In genomic region chr10:48759113-48759901, GRCh38 we compare ENCODE assay signal across 12 cellular contexts.
A peak's percentile ranks its signal among the peaks of the same experiment; 100 is the strongest.
DNase-seq lines count a peak whose midpoint lies in the region; ATAC-seq, FAIRE-seq and TF ChIP-seq lines count a peak whose summit lies in the region.
"Had no signal": no experiment of that assay in that cellular context is flagged by ENCODE, and none has a peak within 500 bp of the region (broad histone marks: within the 10 kb centered on the region; RNA-seq: fewer than 3 reads in every experiment).

No MANE protein-coding gene starts in this region.

- no peak for FAIRE-seq in kidney (lab: Jason Lieb, UNC)
- FAIRE-seq: colon had no signal

- H3K4me1 Mint-ChIP-seq in HFFc6 (ENCODE audit: low read depth) = no peaks in the 10 kb centered on the region
- H3K4me1 Mint-ChIP-seq: T-cell had no signal

- H3K9me3 ChIP-seq in neutrophil (no peaks in the 10 kb centered on the region), kidney (ENCODE audit: control insufficient read depth in 1 of 2, low read length in 2 of 2) (no peaks in the 10 kb centered on the region)

- H3K9me3 Mint-ChIP-seq in HFFc6 = no peaks in the 10 kb centered on the region
- H3K9me3 Mint-ChIP-seq: activated T-helper 1 cell treated with anti-CD3 and anti-CD28 coated beads, Interleukin-12 subunit alpha, Interleukin-12 subunit beta, Interleukin-2, Interleukin-4 antibody, amounts not matched to agents 30 ng/mL and 10 ng/mL and 1 ng/mL, durations not matched to agents 14 hours and 24 hours and 36 hours had no signal

- H3K36me3 Mint-ChIP-seq in HFFc6 (ENCODE audit: low read depth) = no peaks in the 10 kb centered on the region
- H3K36me3 Mint-ChIP-seq: T-cell had no signal

- H3K36me3 ChIP-seq in neutrophil = peaks cover 39% of the 10 kb centered on the region
- no peaks in the 10 kb centered on the region for H3K36me3 ChIP-seq in kidney (ENCODE audit: control insufficient read depth in 1 of 2, insufficient read depth in 2 of 2, low read length in 2 of 2)

- H3K27me3 ChIP-seq in neutrophil = no peaks in the 10 kb centered on the region

- H3K4me3 Mint-ChIP-seq in HFFc6 = no peak overlapping the region
- H3K4me3 Mint-ChIP-seq: activated T-helper 1 cell treated with anti-CD3 and anti-CD28 coated beads, Interleukin-12 subunit alpha, Interleukin-12 subunit beta, Interleukin-2, Interleukin-4 antibody, amounts not matched to agents 30 ng/mL and 10 ng/mL and 1 ng/mL, durations not matched to agents 14 hours and 24 hours and 36 hours; T-cell had no signal

- H3K27me3 Mint-ChIP-seq in HFFc6 (ENCODE audit: insufficient read depth) = peaks cover 39% of the 10 kb centered on the region

- no peak overlapping the region for H3K4me3 ChIP-seq in neutrophil (ENCODE audit: low read depth in 1 of 2, low read length in 1 of 2)
- no peak overlapping the region for H3K4me3 ChIP-seq in kidney (ENCODE audit: low read length in 2 of 2)

- intact Hi-C loops in kidney (cut with DNase I) = no loop called here

- H3K27ac Mint-ChIP-seq in HFFc6 = no peak overlapping the region
- H3K27ac Mint-ChIP-seq: activated T-helper 1 cell treated with anti-CD3 and anti-CD28 coated beads, Interleukin-12 subunit alpha, Interleukin-12 subunit beta, Interleukin-2, Interleukin-4 antibody, amounts not matched to agents 30 ng/mL and 10 ng/mL and 1 ng/mL, durations not matched to agents 14 hours and 24 hours and 36 hours; T-cell had no signal

- TF ChIP-seq CTCF in neutrophil (IDR thresholded peaks at IDR 0.05) (no peak), HFFc6 (IDR thresholded peaks at IDR 0.05) (no peak), kidney (IDR thresholded peaks at IDR 0.05; ENCODE audit: borderline replicate concordance, extremely low read depth, insufficient read depth) (no peak)

- peak; percentile 88 for ATAC-seq in GM19023 (IDR thresholded peaks at IDR 0.05; ENCODE audit: unreplicated experiment)
- peak; percentile 84 for ATAC-seq in GM21737 (IDR thresholded peaks at IDR 0.05; ENCODE audit: unreplicated experiment)
- peak; percentile 92 for ATAC-seq in HG03378 (IDR thresholded peaks at IDR 0.05; ENCODE audit: unreplicated experiment)
- ATAC-seq: T-cell had no signal

- H3K27ac ChIP-seq in neutrophil (peak overlapping the region; percentile 22), kidney (ENCODE audit: low read depth in 2 of 2, low read length in 2 of 2) (no peak overlapping the region)

- DNase-seq in globus pallidus (ENCODE audit: low spot score) = no peak
- no peak for DNase-seq in HFFc6
- no peak for DNase-seq in kidney
- DNase-seq: glutamatergic neuron, NCI-H510A, T-cell had no signal

- H3K4me1 ChIP-seq in neutrophil (ENCODE audit: control insufficient read depth in 1 of 2, insufficient read depth in 1 of 2, low read depth in 1 of 2, low read length in 1 of 2) (peaks cover 15 to 19% of the 10 kb centered on the region in 2 experiments), kidney (ENCODE audit: control insufficient read depth in 1 of 2, insufficient read depth in 1 of 2, low read depth in 1 of 2, low read length in 2 of 2) (no peaks in the 10 kb centered on the region)

- no peak overlapping the region for H3K9ac ChIP-seq in kidney (ENCODE audit: low read length in 2 of 2)
